Comparison of ENCODE assay signal across 1 cellular context in genomic region chr1:150629115-150629928, GRCh38.
TF ChIP-seq lines count a peak whose summit lies in the region.

Gene ENSA, minus strand, starts transcription at chr1:150629612. Its CDS starts 142 bp downstream, at chr1:150629470.

TF ChIP-seq in K562, 482 proteins besides CTCF, POLR2A, EP300 and RAD21 (continued from another document):
- TF ChIP-seq DEAF1 (CRISPR knock-in tag; IDR thresholded peaks at IDR 0.05) (no peak), KLF1 (tag; IDR thresholded peaks at IDR 0.05) (no peak), ZNF655 (CRISPR knock-in tag; IDR thresholded peaks at IDR 0.05) (no peak), ZZZ3 (IDR thresholded peaks at IDR 0.05) (no peak), FOXK1 (CRISPR knock-in tag; IDR thresholded peaks at IDR 0.05; ENCODE audit: borderline replicate concordance) (no peak), GABPB1 (CRISPR knock-in tag; IDR thresholded peaks at IDR 0.05) (peak; percentile 68; the same call in 1 of the 2 replicates)
